In the genomic region with DNA sequence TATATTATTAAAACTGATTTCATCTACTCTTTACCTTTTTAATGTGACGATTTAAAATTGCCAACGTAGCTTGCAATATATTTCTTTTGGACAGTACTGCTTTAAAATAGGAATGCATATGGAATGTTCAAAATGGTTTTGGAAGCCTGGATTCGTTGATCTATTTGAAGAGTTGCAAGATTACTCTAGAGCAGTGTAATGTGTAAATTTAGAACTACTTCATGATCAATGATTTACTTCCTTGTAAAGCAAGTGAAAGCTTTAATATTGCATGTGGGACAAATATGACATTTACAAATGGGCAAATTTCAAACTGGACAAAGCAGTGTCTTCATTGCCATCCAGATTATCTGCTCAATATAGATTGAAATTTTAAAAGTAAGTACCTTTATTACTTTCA, we compare ENCODE assay signal across 15 cellular contexts.
DNase-seq lines count a peak whose midpoint lies in the region; ATAC-seq and TF ChIP-seq lines count a peak whose summit lies in the region.
"Had no signal": no experiment of that assay in that cellular context is flagged by ENCODE, and none has a peak within 500 bp of the region (broad histone marks: within the 10 kb centered on the region; RNA-seq: fewer than 3 reads in every experiment).

No MANE protein-coding gene starts in this region.

- H3K27ac ChIP-seq in WERI-Rb-1: no peak overlapping the region
- H3K27ac ChIP-seq: GM23248, SK-N-MC had no signal

- no peak for TF ChIP-seq CTCF in WERI-Rb-1 (IDR thresholded peaks at IDR 0.05; ENCODE audit: low read depth, low read length)

- no peak for DNase-seq in effector memory CD8-positive, alpha-beta T cell
- no peak for DNase-seq in stimulated activated effector memory CD8-positive, alpha-beta T cell treated with anti-CD3 and anti-CD28 coated beads, Interleukin-12 subunit alpha, Interleukin-12 subunit beta, amount 100 ng/mL, for 72 hours (ENCODE audit: low spot score in 2 of 2)
- DNase-seq in AG08395 (ENCODE audit: low spot score) (no peak), WERI-Rb-1 (no peak)
- DNase-seq in activated naive CD4-positive, alpha-beta T cell treated with Interleukin-2 at 50 U/mL for 16 hours: no peak
- DNase-seq: EL, GM23248, KG1, NCI-H1092 treated with DMSO at 0.1 percent for 48 hours, NCI-H1694 treated with DMSO at 0.1 percent for 48 hours, NCI-H446 treated with DMSO at 0.1 percent for 48 hours, NCI-H774 had no signal

- no peak overlapping the region for H3K4me3 ChIP-seq in WERI-Rb-1 (ENCODE audit: low read depth, low read length)
- H3K4me3 ChIP-seq: GM23248, SK-N-MC had no signal

- peak overlapping the region in 1 of 2 donors; percentile 42 for H3K27ac Mint-ChIP-seq in effector memory CD8-positive, alpha-beta T cell
- H3K27ac Mint-ChIP-seq in stimulated activated effector memory CD8-positive, alpha-beta T cell treated with anti-CD3 and anti-CD28 coated beads, Interleukin-12 subunit alpha, Interleukin-12 subunit beta, amount 100 ng/mL, for 72 hours: peak overlapping the region; percentile 94

- H3K4me3 Mint-ChIP-seq in effector memory CD8-positive, alpha-beta T cell: peak overlapping the region; percentile 33 to 54
- H3K4me3 Mint-ChIP-seq in stimulated activated effector memory CD8-positive, alpha-beta T cell treated with anti-CD3 and anti-CD28 coated beads, Interleukin-12 subunit alpha, Interleukin-12 subunit beta, amount 100 ng/mL, for 72 hours: peak overlapping the region; percentile 14

- H3K9me3 Mint-ChIP-seq in effector memory CD8-positive, alpha-beta T cell: no peaks in the 10 kb centered on the region
- H3K9me3 Mint-ChIP-seq in stimulated activated effector memory CD8-positive, alpha-beta T cell treated with anti-CD3 and anti-CD28 coated beads, Interleukin-12 subunit alpha, Interleukin-12 subunit beta, amount 100 ng/mL, for 72 hours: peaks cover 2% of the 10 kb centered on the region

- peaks cover 29% of the 10 kb centered on the region for H3K36me3 Mint-ChIP-seq in effector memory CD8-positive, alpha-beta T cell (ENCODE audit: insufficient read depth)
- peaks cover 9% of the 10 kb centered on the region for H3K36me3 Mint-ChIP-seq in stimulated activated effector memory CD8-positive, alpha-beta T cell treated with anti-CD3 and anti-CD28 coated beads, Interleukin-12 subunit alpha, Interleukin-12 subunit beta, amount 100 ng/mL, for 72 hours

- ATAC-seq in GM18508 (IDR thresholded peaks at IDR 0.05; ENCODE audit: insufficient read depth, unreplicated experiment) (peak; percentile 38), HG03175 (IDR thresholded peaks at IDR 0.05; ENCODE audit: unreplicated experiment) (peak; percentile 42)
- no peak for ATAC-seq in effector memory CD8-positive, alpha-beta T cell (replicated peaks)
- no peak for ATAC-seq in stimulated activated effector memory CD8-positive, alpha-beta T cell treated with anti-CD3 and anti-CD28 coated beads, Interleukin-12 subunit alpha, Interleukin-12 subunit beta, amount 100 ng/mL, for 72 hours

- H3K9me3 ChIP-seq in WERI-Rb-1 (ENCODE audit: severe bottlenecking): no peaks in the 10 kb centered on the region

- peaks cover 46 to 86% of the 10 kb centered on the region in 2 donors for H3K4me1 Mint-ChIP-seq in effector memory CD8-positive, alpha-beta T cell (ENCODE audit: low read depth in 2 of 2)
- H3K4me1 Mint-ChIP-seq in stimulated activated effector memory CD8-positive, alpha-beta T cell treated with anti-CD3 and anti-CD28 coated beads, Interleukin-12 subunit alpha, Interleukin-12 subunit beta, amount 100 ng/mL, for 72 hours: peaks cover 60% of the 10 kb centered on the region

- H3K27me3 Mint-ChIP-seq in effector memory CD8-positive, alpha-beta T cell: no peaks in the 10 kb centered on the region

- H3K27me3 ChIP-seq in WERI-Rb-1 (ENCODE audit: insufficient read depth, low read depth, severe bottlenecking): no peaks in the 10 kb centered on the region

- H3K36me3 ChIP-seq in WERI-Rb-1: no peaks in the 10 kb centered on the region

Comparison
In these comparisons a context has a peak if more than half of its experiments do, and no peak if none do; other contexts are left out.
1. ATAC-seq: peak in GM18508 (single experiment) and HG03175 (single experiment); none in effector memory CD8-positive, alpha-beta T cell (single experiment) and stimulated activated effector memory CD8-positive, alpha-beta T cell treated with anti-CD3 and anti-CD28 coated beads, Interleukin-12 subunit alpha, Interleukin-12 subunit beta, amount 100 ng/mL, for 72 hours (single experiment).